In the genomic region with DNA sequence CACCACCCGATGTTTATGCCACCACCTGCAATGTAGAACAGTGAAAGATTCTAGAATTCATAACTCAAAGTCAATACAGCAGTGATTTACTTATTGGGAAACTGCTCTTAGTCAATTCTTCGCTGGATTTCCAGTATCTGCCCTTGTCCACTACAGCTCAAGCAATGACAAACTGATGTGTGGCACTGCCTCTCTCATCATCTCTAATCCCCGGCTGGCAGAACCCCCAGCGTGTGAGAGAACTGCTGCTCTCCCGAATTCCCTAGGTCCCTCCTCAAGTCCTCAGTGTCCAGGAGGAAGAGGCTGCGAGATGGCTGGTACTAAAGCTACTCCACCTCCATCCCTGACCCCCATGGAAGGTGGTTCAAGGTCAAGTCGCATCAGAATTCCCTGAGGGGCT, we compare ENCODE assay signal across 8 cellular contexts. TPM values are rescaled to one million over a fixed set of nuclear protein-coding genes. Genes with fewer than 3 reads are reported as not detected.
DNase-seq lines count a peak whose midpoint lies in the region; ATAC-seq and TF ChIP-seq lines count a peak whose summit lies in the region.

No MANE protein-coding gene starts in this region.

- no peak overlapping the region for H2AK9ac ChIP-seq in IMR-90 (replicated peaks; ENCODE audit: low read depth, low read length, poor library complexity)

- H3K4me2 ChIP-seq in IMR-90 (ENCODE audit: low read depth, low read length): peak overlapping the region; percentile 86

- POLR2A ChIA-PET in IMR-90 (lab: Charles Lee; ENCODE audit: unreplicated experiment): no interaction called here

- H2AFZ ChIP-seq in IMR-90 (replicated peaks; ENCODE audit: low read length, poor library complexity): no peak overlapping the region

- H3K4me1 Mint-ChIP-seq in CD14-positive monocyte (peaks cover 41% of the 10 kb centered on the region), natural killer cell (peaks cover 48 to 50% of the 10 kb centered on the region in 2 donors)
- peaks cover 60% of the 10 kb centered on the region for H3K4me1 Mint-ChIP-seq in central memory CD8-positive, alpha-beta T cell

- no peak overlapping the region for H2BK15ac ChIP-seq in IMR-90 (ENCODE audit: low read depth, low read length)

- TF ChIP-seq CTCF in CD14-positive monocyte (IDR thresholded peaks at IDR 0.05) (no peak), IMR-90 (conservative IDR thresholded peaks at IDR 0.05; ENCODE audit: low read depth, low read length) (no peak), natural killer cell (IDR thresholded peaks at IDR 0.05) (no peak), mucosa of descending colon (IDR thresholded peaks at IDR 0.05) (no peak)

- H3K27ac ChIP-seq in IMR-90 (ENCODE audit: insufficient read depth, low read length): peak overlapping the region; percentile 32

- no peak overlapping the region for H2AK5ac ChIP-seq in IMR-90 (ENCODE audit: low read depth, low read length)

- no peak for DNase-seq in CD14-positive monocyte (ENCODE audit: low spot score)
- no peak for DNase-seq in IMR-90
- no peak for DNase-seq in central memory CD8-positive, alpha-beta T cell (ENCODE audit: low spot score in 2 of 2)
- no peak for DNase-seq in natural killer cell
- DNase-seq in 8988T: no peak
- no peak for DNase-seq in mucosa of descending colon
- no peak for DNase-seq in superior temporal gyrus (ENCODE audit: extremely low spot score)

- H3K4me1 ChIP-seq in IMR-90 (ENCODE audit: control insufficient read depth, insufficient read depth, low read length) (peaks cover 11% of the 10 kb centered on the region), mucosa of descending colon (ENCODE audit: low read depth) (peaks cover 13% of the 10 kb centered on the region)

- peak overlapping the region; percentile 96 for H3K9ac ChIP-seq in IMR-90 (ENCODE audit: low read depth, low read length)

- H3K36me3 Mint-ChIP-seq in CD14-positive monocyte (peaks cover 18 to 26% of the 10 kb centered on the region in 2 donors), natural killer cell (no peaks in the 10 kb centered on the region)
- peaks cover 27% of the 10 kb centered on the region for H3K36me3 Mint-ChIP-seq in central memory CD8-positive, alpha-beta T cell (ENCODE audit: insufficient read depth)

- H3K27ac Mint-ChIP-seq in CD14-positive monocyte (peak overlapping the region in 6 of 7 donors; percentile 40 to 92 (median 76)), natural killer cell (peak overlapping the region; percentile 90 to 94)
- H3K27ac Mint-ChIP-seq in central memory CD8-positive, alpha-beta T cell (ENCODE audit: low read depth): peak overlapping the region; percentile 53

- CTCF ChIA-PET in IMR-90 (lab: Yijun Ruan, JAX): no interaction called here

- TSS peak; percentile 10 for BruUV-seq in IMR-90 (replicated peaks; lab: Mats Ljungman, UMichigan)

- H3K9me1 ChIP-seq in IMR-90 (ENCODE audit: insufficient read depth, low read length): peaks cover 15% of the 10 kb centered on the region

- TF ChIP-seq POLR2A in IMR-90 (IDR thresholded peaks at IDR 0.05; ENCODE audit: low read depth, low read length): no peak

- peaks cover 16 to 55% of the 10 kb centered on the region in 2 experiments for H3K79me1 ChIP-seq in IMR-90 (ENCODE audit: low read depth in 1 of 2, low read length in 2 of 2)

- H4K20me1 ChIP-seq in IMR-90 (ENCODE audit: insufficient read depth, low read length): peaks cover 63% of the 10 kb centered on the region

- H2BK20ac ChIP-seq in IMR-90 (ENCODE audit: low read depth, low read length): no peak overlapping the region

- no peak overlapping the region for H3K18ac ChIP-seq in IMR-90 (ENCODE audit: low read depth, low read length)

- in situ Hi-C loops in IMR-90 (cut with MboI; ENCODE audit: low sequenced_read_pairs): no loop called here

- no peaks in the 10 kb centered on the region for H3K27me3 ChIP-seq in IMR-90 (ENCODE audit: control insufficient read depth, insufficient read depth, low read length)

- H3K36me3 ChIP-seq in IMR-90 (ENCODE audit: control insufficient read depth, insufficient read depth, low read length): peaks cover 12% of the 10 kb centered on the region
- no peaks in the 10 kb centered on the region for H3K36me3 ChIP-seq in mucosa of descending colon (ENCODE audit: low read depth)

- H3K9me3 Mint-ChIP-seq in CD14-positive monocyte: peaks cover 0 to 2% (median 0%) of the 10 kb centered on the region in 7 donors
- no peaks in the 10 kb centered on the region for H3K9me3 Mint-ChIP-seq in central memory CD8-positive, alpha-beta T cell
- no peaks in the 10 kb centered on the region for H3K9me3 Mint-ChIP-seq in natural killer cell

- 0 out of 2 replicates have a peak overlapping the region, but pooled peaks have one; percentile 55 for H3K23ac ChIP-seq in IMR-90 (ENCODE audit: low read depth, low read length)

- H4K91ac ChIP-seq in IMR-90 (ENCODE audit: insufficient read depth, low read depth, low read length): no peak overlapping the region

- H2BK120ac ChIP-seq in IMR-90 (ENCODE audit: low read depth, low read length): no peak overlapping the region

- WGBS in IMR-90 (ENCODE audit: extremely low coverage in 2 of 2, insufficient read length in 1 of 2), 2 experiments: no CpG with 5 or more reads among the region's 7 CpGs

- no peak overlapping the region for H3K56ac ChIP-seq in IMR-90 (ENCODE audit: extremely low read depth, insufficient read depth, low read length)

- H3K27me3 Mint-ChIP-seq in CD14-positive monocyte (ENCODE audit: low read depth in 3 of 3) (no peaks in the 10 kb centered on the region), natural killer cell (ENCODE audit: low read depth in 2 of 2) (no peaks in the 10 kb centered on the region)
- no peaks in the 10 kb centered on the region for H3K27me3 Mint-ChIP-seq in central memory CD8-positive, alpha-beta T cell

- TF ChIP-seq RAD21 in IMR-90 (IDR thresholded peaks at IDR 0.05; ENCODE audit: low read length): no peak

- ATAC-seq in IMR-90 (ENCODE audit: low read depth): no peak
- no peak for ATAC-seq in central memory CD8-positive, alpha-beta T cell (replicated peaks; ENCODE audit: extremely low read depth, poor library complexity, severe bottlenecking)
- no peak for ATAC-seq in natural killer cell
- no peak for ATAC-seq in HG02623 (IDR thresholded peaks at IDR 0.05; ENCODE audit: unreplicated experiment)
- ATAC-seq in mucosa of descending colon: no peak

- dilution Hi-C loops in IMR-90 (cut with HindIII; ENCODE audit: low sequenced_read_pairs, unreplicated experiment): no loop called here

- H4K5ac ChIP-seq in IMR-90 (ENCODE audit: low read depth, low read length): no peak overlapping the region

- H3K4me3 Mint-ChIP-seq in CD14-positive monocyte (peak overlapping the region; percentile 83 to 93), natural killer cell (peak overlapping the region; percentile 89)
- H3K4me3 Mint-ChIP-seq in central memory CD8-positive, alpha-beta T cell: peak overlapping the region; percentile 86

- H3K14ac ChIP-seq in IMR-90 (replicated peaks; ENCODE audit: low read depth, low read length): peak overlapping the region; percentile 11; the same call in 1 of the 2 replicates

- intact Hi-C loops in CD14-positive monocyte (cut with micrococcal nuclease) (loop anchor here (5.0 to 10.0 kb wide), 4 partner anchors 34 to 192 kb away; partner anchors contain the start of genes SLC66A2 (in 2 of the 2), KCNG2 (in 1 of the 2) and RBFA (in 1 of the 2)), IMR-90 (cut with micrococcal nuclease) (loop anchor here (5.0 kb wide), 1 partner anchor 146 kb away; no protein-coding TSS in a partner anchor), natural killer cell (cut with micrococcal nuclease) (loop anchor here (5.0 kb wide), 1 partner anchor 34 kb away; the partner anchor contains the start of gene SLC66A2), mucosa of descending colon (cut with DNase I, micrococcal nuclease) (loop anchor here in 1 of 2 donors (5.0 kb wide), 1 partner anchor 161 kb away; no protein-coding TSS in a partner anchor)

- H3K9me3 ChIP-seq in IMR-90 (ENCODE audit: control insufficient read depth, insufficient read depth, low read length) (no peaks in the 10 kb centered on the region), mucosa of descending colon (no peaks in the 10 kb centered on the region)

- H3K4me3 ChIP-seq in IMR-90 (ENCODE audit: insufficient read depth, low read depth, low read length): peak overlapping the region; percentile 85
- no peak overlapping the region for H3K4me3 ChIP-seq in mucosa of descending colon

- no peak overlapping the region for H4K8ac ChIP-seq in IMR-90 (ENCODE audit: low read depth in 2 of 2, low read length in 2 of 2)

- no peak overlapping the region; the same call in 1 of the 2 replicates for H3K4ac ChIP-seq in IMR-90 (ENCODE audit: low read depth, low read length)

- H2BK5ac ChIP-seq in IMR-90 (ENCODE audit: low read depth, low read length, poor library complexity, severe bottlenecking): no peak overlapping the region

RNA-seq across cellular contexts. Expression of gene TXNL4A, which starts 1.6 kb away (rescaled TPM):
- polyA plus RNA-seq in CD14-positive monocyte (100 to 1,000 TPM; 150 to 192 TPM), IMR-90 (2012; rRNA removed) (103 and 130 TPM in 2 replicates)
- total RNA-seq in IMR-90 (2012; rRNA removed) (38.7 and 72.8 TPM in 2 replicates), natural killer cell (10 to 100 TPM; 63.2 to 69.1 (median 66.4) TPM), mucosa of descending colon (10 to 100 TPM; 64.1 to 83.4 (median 76.7) TPM)
- polyA plus RNA-seq in IMR-90 (2012; cell fraction: cytosol; rRNA removed): 55.2 and 96.9 TPM in 2 replicates
- 22.7 and 54.6 TPM in 2 replicates for polyA plus RNA-seq in IMR-90 (2012; cell fraction: nucleus; rRNA removed; ENCODE audit: low replicate concordance)

RNA-seq across cellular contexts. Expression of gene HSBP1L1, which starts 22.3 kb away (rescaled TPM):
- 10 to 100 TPM in 1 of 2 donors, 1 to 10 TPM in 1; 2.5 to 10.8 TPM for polyA plus RNA-seq in CD14-positive monocyte
- total RNA-seq in IMR-90 (2012; rRNA removed): 7.8 and 8.6 TPM in 2 replicates
- polyA plus RNA-seq in IMR-90 (2012; rRNA removed): 14.9 and 18.0 TPM in 2 replicates
- polyA plus RNA-seq in IMR-90 (2012; cell fraction: cytosol; rRNA removed): 18.1 and 26.9 TPM in 2 replicates
- 22.4 and 64.4 TPM in 2 replicates for polyA plus RNA-seq in IMR-90 (2012; cell fraction: nucleus; rRNA removed; ENCODE audit: low replicate concordance)
- total RNA-seq in natural killer cell: 10 to 100 TPM; 11.7 to 16.1 (median 13.8) TPM
- total RNA-seq in mucosa of descending colon: 10 to 100 TPM; 33.8 to 73.7 (median 68.4) TPM

RNA-seq across cellular contexts. Expression of gene SLC66A2, which starts 35.3 kb away (rescaled TPM):
- polyA plus RNA-seq in CD14-positive monocyte (10 to 100 TPM; 26.8 to 33.8 TPM), IMR-90 (2012; rRNA removed) (23.5 and 29.6 TPM in 2 replicates)
- total RNA-seq in IMR-90 (2012; rRNA removed) (16.9 and 17.6 TPM in 2 replicates), natural killer cell (10 to 100 TPM; 51.2 to 62.4 (median 54.1) TPM), mucosa of descending colon (10 to 100 TPM; 54.5 to 90.1 (median 68.6) TPM)
- 25.1 and 42.3 TPM in 2 replicates for polyA plus RNA-seq in IMR-90 (2012; cell fraction: cytosol; rRNA removed)
- 24.9 and 57.8 TPM in 2 replicates for polyA plus RNA-seq in IMR-90 (2012; cell fraction: nucleus; rRNA removed; ENCODE audit: low replicate concordance)

RNA-seq across cellular contexts. Expression of gene RBFA, which starts 47.5 kb away (rescaled TPM):
- polyA plus RNA-seq in CD14-positive monocyte: 1 to 10 TPM; 4.0 to 5.7 TPM
- 21.0 and 25.0 TPM in 2 replicates for total RNA-seq in IMR-90 (2012; rRNA removed)
- polyA plus RNA-seq in IMR-90 (2012; rRNA removed): 37.8 and 38.0 TPM in 2 replicates
- 25.3 and 38.3 TPM in 2 replicates for polyA plus RNA-seq in IMR-90 (2012; cell fraction: cytosol; rRNA removed)
- 32.7 and 71.5 TPM in 2 replicates for polyA plus RNA-seq in IMR-90 (2012; cell fraction: nucleus; rRNA removed; ENCODE audit: low replicate concordance)
- total RNA-seq in natural killer cell: 10 to 100 TPM; 11.9 to 17.7 (median 12.4) TPM
- 10 to 100 TPM; 14.5 to 19.1 (median 18.4) TPM for total RNA-seq in mucosa of descending colon
